In the genomic region with DNA sequence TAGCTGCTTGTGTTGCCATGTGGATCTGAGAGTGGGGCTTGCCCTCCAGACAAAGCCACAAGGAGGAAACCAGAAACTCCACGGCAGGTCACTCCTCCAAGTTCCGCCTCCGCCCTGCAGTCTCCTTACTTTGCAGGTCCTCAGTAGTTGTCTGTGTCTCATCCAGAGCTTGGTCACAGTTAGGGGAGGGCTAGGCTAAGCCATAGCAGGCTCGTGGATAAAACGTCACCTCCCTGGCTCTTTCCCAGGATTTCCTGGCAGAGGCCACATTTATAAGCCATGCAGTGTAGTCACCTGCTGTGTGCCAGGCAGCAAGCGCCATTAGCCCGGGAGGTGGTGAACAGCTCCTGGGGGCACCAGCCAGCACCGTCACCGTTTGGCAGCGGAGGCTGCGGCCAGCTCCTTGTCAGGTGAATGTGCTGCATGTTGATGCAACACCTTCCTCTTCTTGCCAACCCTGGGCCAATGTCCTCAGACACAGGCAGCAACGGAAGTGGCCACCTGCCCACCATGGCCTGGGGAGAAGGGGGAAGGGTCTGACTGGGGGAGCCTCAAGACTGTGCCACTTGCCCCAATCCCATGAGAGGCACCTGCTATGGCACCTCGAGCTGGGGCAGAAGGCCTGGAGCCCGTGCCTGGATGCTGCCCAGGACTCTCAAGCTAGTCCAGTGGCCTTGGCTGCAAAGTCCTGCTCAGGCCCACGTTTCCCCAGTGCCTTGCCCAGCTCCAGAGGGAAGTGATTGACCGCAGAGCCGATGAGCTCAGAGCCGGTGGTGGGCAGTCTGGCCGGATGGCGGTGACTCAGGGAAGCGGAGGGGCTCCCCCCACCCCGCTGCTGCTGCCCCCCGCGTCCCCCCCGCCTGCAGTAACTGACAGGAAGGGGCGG, we compare ENCODE assay signal across 9 cellular contexts. TPM values are rescaled to one million over a fixed set of nuclear protein-coding genes. Genes with fewer than 3 reads are reported as not detected.
DNase-seq lines count a peak whose midpoint lies in the region; ATAC-seq and TF ChIP-seq lines count a peak whose summit lies in the region.
"Had no signal": no experiment of that assay in that cellular context is flagged by ENCODE, and none has a peak within 500 bp of the region (broad histone marks: within the 10 kb centered on the region; RNA-seq: fewer than 3 reads in every experiment).

No MANE protein-coding gene starts in this region.

- intact Hi-C loops in CD8-positive, alpha-beta T cell (cut with DNase I, micrococcal nuclease): no loop called here
- intact Hi-C loops in mammary epithelial cell (cut with micrococcal nuclease): no loop called here

- H4K20me1 ChIP-seq in mammary epithelial cell (ENCODE audit: insufficient read depth, low read length): no peaks in the 10 kb centered on the region

- no peaks in the 10 kb centered on the region for H3K79me2 ChIP-seq in mammary epithelial cell (ENCODE audit: insufficient read depth, low read length)

- H3K9me3 ChIP-seq in CD8-positive, alpha-beta T cell (ENCODE audit: low read length): no peaks in the 10 kb centered on the region
- H3K9me3 ChIP-seq in T-helper 17 cell (ENCODE audit: control insufficient read depth, low read length, poor library complexity, severe bottlenecking) (no peaks in the 10 kb centered on the region), mammary epithelial cell (replicated peaks; ENCODE audit: insufficient read depth, low read length) (no peaks in the 10 kb centered on the region)

- 19% methylated on average over 24 of the region's 26 CpGs for WGBS in mammary epithelial cell (ENCODE audit: low coverage, missing lambda C conversion rate)

- no peak overlapping the region for H3K27ac ChIP-seq in CD8-positive, alpha-beta T cell (ENCODE audit: low read depth, low read length)
- no peak overlapping the region for H3K27ac ChIP-seq in mammary epithelial cell (ENCODE audit: insufficient read depth, low read depth, low read length)

- H2AFZ ChIP-seq in mammary epithelial cell (ENCODE audit: low read depth, low read length): peak overlapping the region; percentile 70

- in situ Hi-C loops in mammary epithelial cell (cut with MboI; ENCODE audit: low sequenced_read_pairs in 2 of 2): loop anchor here in 1 of 2 donors (25.0 kb wide), 1 partner anchor 216 kb away; the partner anchor contains the start of gene RPS21

- H3K27me3 Mint-ChIP-seq in CD8-positive, alpha-beta T cell (ENCODE audit: low read depth): peaks cover 6% of the 10 kb centered on the region
- peaks cover 22% of the 10 kb centered on the region for H3K27me3 Mint-ChIP-seq in T-helper 17 cell
- peaks cover 25% of the 10 kb centered on the region for H3K27me3 Mint-ChIP-seq in nephron progenitor cell (ENCODE audit: low read depth, poor library complexity)

- peak overlapping the region; percentile 64 for H3K27ac Mint-ChIP-seq in CD8-positive, alpha-beta T cell
- H3K27ac Mint-ChIP-seq in T-helper 17 cell: peak overlapping the region; percentile 67
- no peak overlapping the region for H3K27ac Mint-ChIP-seq in nephron progenitor cell

- BruUV-seq in mammary epithelial cell (replicated peaks; lab: Mats Ljungman, UMichigan): TSS peak; percentile 53

- no peaks in the 10 kb centered on the region for H3K36me3 Mint-ChIP-seq in CD8-positive, alpha-beta T cell
- H3K36me3 Mint-ChIP-seq in T-helper 17 cell (ENCODE audit: low read depth) (no peaks in the 10 kb centered on the region), nephron progenitor cell (ENCODE audit: low read depth) (no peaks in the 10 kb centered on the region)
- H3K36me3 Mint-ChIP-seq: brain had no signal

- DNase-seq in CD8-positive, alpha-beta T cell: peak in 5 of 7 experiments; percentile 27 to 66 (median 57)
- DNase-seq in LNCaP clone FGC (ENCODE audit: low read depth) (peak; percentile 91), T-helper 17 cell (no peak), mammary epithelial cell (peak; percentile 61), medulla oblongata (ENCODE audit: extremely low spot score) (peak; percentile 45), ureter (ENCODE audit: low spot score) (peak; percentile 60), nephron progenitor cell (no peak)

- POLR2A ChIA-PET in CD8-positive, alpha-beta T cell (lab: Charles Lee): interaction anchor here (0.8 to 1.2 kb wide), 4 partner anchors 14 to 191 kb away, joined by 3 read pairs; no protein-coding TSS in a partner anchor

- peak overlapping the region; percentile 76 for H3K4me3 Mint-ChIP-seq in CD8-positive, alpha-beta T cell
- peak overlapping the region; percentile 88 for H3K4me3 Mint-ChIP-seq in T-helper 17 cell
- H3K4me3 Mint-ChIP-seq in nephron progenitor cell: no peak overlapping the region

- H3K9me3 Mint-ChIP-seq in CD8-positive, alpha-beta T cell: no peaks in the 10 kb centered on the region
- no peaks in the 10 kb centered on the region for H3K9me3 Mint-ChIP-seq in nephron progenitor cell

- dilution Hi-C loops in mammary epithelial cell (cut with HindIII; ENCODE audit: low sequenced_read_pairs): no loop called here

- peak overlapping the region; percentile 57 for H3K4me2 ChIP-seq in mammary epithelial cell (ENCODE audit: insufficient read depth, low read depth, low read length)

- peak overlapping the region; percentile 35 for H3K4me3 ChIP-seq in CD8-positive, alpha-beta T cell (ENCODE audit: low read depth, low read length)
- peak overlapping the region; percentile 32 for H3K4me3 ChIP-seq in LNCaP clone FGC (ENCODE audit: low read depth, low read length)
- H3K4me3 ChIP-seq in mammary epithelial cell (replicated peaks in 1 of 3; ENCODE audit: insufficient read depth in 1 of 3, low read depth in 2 of 3, low read length in 3 of 3): peak overlapping the region in 1 of 3 experiments; percentile 13

- TF ChIP-seq CTCF in CD8-positive, alpha-beta T cell (IDR thresholded peaks at IDR 0.05): no peak
- TF ChIP-seq CTCF in LNCaP clone FGC (IDR thresholded peaks at IDR 0.05; ENCODE audit: control insufficient read depth, extremely low read depth, insufficient read depth): no peak
- TF ChIP-seq CTCF in mammary epithelial cell (conservative IDR thresholded peaks at IDR 0.05 in 1 of 2, IDR thresholded peaks at IDR 0.05 in 1 of 2; ENCODE audit: extremely low read depth in 1 of 2, insufficient read depth in 1 of 2, low read depth in 1 of 2, low read length in 2 of 2): no peak
- no peak for TF ChIP-seq CTCF in nephron progenitor cell (IDR thresholded peaks at IDR 0.05)

- no peaks in the 10 kb centered on the region for H3K27me3 ChIP-seq in CD8-positive, alpha-beta T cell (ENCODE audit: insufficient read depth, low read length)
- peaks cover 1% of the 10 kb centered on the region for H3K27me3 ChIP-seq in mammary epithelial cell (ENCODE audit: insufficient read depth, low read length)

- H3K9ac ChIP-seq in mammary epithelial cell (ENCODE audit: insufficient read depth, low read length): no peak overlapping the region

- peaks cover 26% of the 10 kb centered on the region for H3K4me1 ChIP-seq in CD8-positive, alpha-beta T cell (ENCODE audit: insufficient read depth, low read length)
- peaks cover 32% of the 10 kb centered on the region for H3K4me1 ChIP-seq in mammary epithelial cell (ENCODE audit: insufficient read depth, low read length)

- peaks cover 20% of the 10 kb centered on the region for H3K4me1 Mint-ChIP-seq in CD8-positive, alpha-beta T cell (ENCODE audit: low read depth)
- H3K4me1 Mint-ChIP-seq in T-helper 17 cell (peaks cover 25% of the 10 kb centered on the region), nephron progenitor cell (peaks cover 25% of the 10 kb centered on the region)

- CTCF ChIA-PET in CD8-positive, alpha-beta T cell (lab: Charles Lee): interaction anchor here (0.7 to 1.9 kb wide), 4 partner anchors 12 to 603 kb away, joined by 3 to 9 read pairs (median 4); partner anchors contain the start of gene MRGBP
- CTCF ChIA-PET in mammary epithelial cell (lab: Charles Lee; ENCODE audit: low non-redundant PET): interaction anchor here (0.9 kb wide), 1 partner anchor 14 kb away, joined by 4 read pairs; no protein-coding TSS in a partner anchor

- H3K36me3 ChIP-seq in CD8-positive, alpha-beta T cell (ENCODE audit: insufficient read depth, low read length): no peaks in the 10 kb centered on the region
- H3K36me3 ChIP-seq in mammary epithelial cell (ENCODE audit: insufficient read depth, low read length): no peaks in the 10 kb centered on the region

- peak; percentile 78 for ATAC-seq in CD8-positive, alpha-beta T cell
- ATAC-seq in T-helper 17 cell (peak; percentile 70), GM19397 (IDR thresholded peaks at IDR 0.05; ENCODE audit: unreplicated experiment) (no peak)

RNA-seq across cellular contexts. Expression of gene SLCO4A1, which starts 39.0 kb away (rescaled TPM):
- total RNA-seq in CD8-positive, alpha-beta T cell: 1 to 10 TPM; 4.5 to 4.7 TPM
- total RNA-seq in T-helper 17 cell (1 to 10 TPM; 1.9 TPM), mammary epithelial cell (under 1 TPM; 0.17 to 0.33 TPM), ureter (33.2 TPM)
- 0.99 TPM for polyA plus RNA-seq in mammary epithelial cell
- 1.3 TPM for polyA minus RNA-seq in mammary epithelial cell

Comparison
In these comparisons a context has a peak if more than half of its experiments do, and no peak if none do; other contexts are left out.
1. DNase-seq: peak in CD8-positive, alpha-beta T cell (5 of 7), LNCaP clone FGC (single experiment), mammary epithelial cell (single experiment), medulla oblongata (single experiment) and ureter (single experiment); none in T-helper 17 cell (0 of 3) and nephron progenitor cell (single experiment).